17 cellular contexts compared by ENCODE assay signal in genomic region chr14:29243355-29243754, GRCh38.
DNase-seq lines count a peak whose midpoint lies in the region; ATAC-seq and TF ChIP-seq lines count a peak whose summit lies in the region.
"Had no signal": no experiment of that assay in that cellular context is flagged by ENCODE, and none has a peak within 500 bp of the region (broad histone marks: within the 10 kb centered on the region; RNA-seq: fewer than 3 reads in every experiment).

No MANE protein-coding gene starts in this region.

- WGBS in right lobe of liver (ENCODE audit: insufficient coverage, low coverage, low lambda C conversion rate, missing lambda C conversion rate): 56% methylated on average over 5 of the region's 5 CpGs

- TF ChIP-seq CTCF in astrocyte of the spinal cord (IDR thresholded peaks at IDR 0.05; ENCODE audit: low read depth, low read length) (no peak), right lobe of liver (IDR thresholded peaks at IDR 0.05) (no peak)

- H3K27ac ChIP-seq in right lobe of liver: no peak overlapping the region
- H3K27ac ChIP-seq: BLaER1 treated with 17β-estradiol and CSF1 and Interleukin-3, amounts not matched to agents 10 nM and 100 nM; heart left ventricle; psoas muscle; tibial artery had no signal

- intact Hi-C loops in right lobe of liver (cut with DNase I): no loop called here

- no peaks in the 10 kb centered on the region for H3K36me3 ChIP-seq in right lobe of liver
- H3K36me3 ChIP-seq: BLaER1 treated with 17β-estradiol and CSF1 and Interleukin-3, amounts not matched to agents 10 nM and 100 nM; heart left ventricle; tibial artery had no signal

- H3K27me3 ChIP-seq in right lobe of liver: no peaks in the 10 kb centered on the region
- H3K27me3 ChIP-seq: BLaER1 treated with 17β-estradiol and CSF1 and Interleukin-3, amounts not matched to agents 10 nM and 100 nM; heart left ventricle; tibial artery had no signal

- H3K4me1 ChIP-seq in right lobe of liver: no peaks in the 10 kb centered on the region
- H3K4me1 ChIP-seq: BLaER1 treated with 17β-estradiol and CSF1 and Interleukin-3, amounts not matched to agents 10 nM and 100 nM; heart left ventricle; psoas muscle; tibial artery had no signal

- no peaks in the 10 kb centered on the region for H3K9me3 ChIP-seq in right lobe of liver
- H3K9me3 ChIP-seq: BLaER1 treated with 17β-estradiol and CSF1 and Interleukin-3, amounts not matched to agents 10 nM and 100 nM; heart left ventricle; psoas muscle; tibial artery had no signal

- DNase-seq in AG08396 (ENCODE audit: low spot score): peak; percentile 8
- DNase-seq in HCEC 1CT: peak; percentile 63
- peak; percentile 48 for DNase-seq in astrocyte of the spinal cord (ENCODE audit: low read depth, low spot score)
- peak; percentile 72 for DNase-seq in iris pigment epithelial cell (ENCODE audit: low read depth)
- no peak for DNase-seq in middle frontal gyrus (ENCODE audit: extremely low spot score, low spot score)
- no peak for DNase-seq in right lobe of liver
- DNase-seq in T-helper 2 cell: no peak
- DNase-seq: activated T-cell treated with anti-CD3 and anti-CD28 coated beads, Interleukin-2, amount 50 U/mL, for 48 hours; amniotic stem cell; DND-41; effector CD8-positive, alpha-beta T cell; heart left ventricle; NCI-H2029; psoas muscle; tibial artery had no signal

- no peak overlapping the region for H3K4me3 ChIP-seq in astrocyte of the spinal cord (ENCODE audit: low read depth, low read length)
- no peak overlapping the region for H3K4me3 ChIP-seq in right lobe of liver
- H3K4me3 ChIP-seq: BLaER1 treated with 17β-estradiol and CSF1 and Interleukin-3, amounts not matched to agents 10 nM and 100 nM; heart left ventricle; psoas muscle; tibial artery had no signal

- in situ Hi-C loops in astrocyte of the spinal cord (cut with HindIII; ENCODE audit: low sequenced_read_pairs): no loop called here

- no peak for TF ChIP-seq POLR2A in right lobe of liver (IDR thresholded peaks at IDR 0.05)

- ATAC-seq in right lobe of liver (no peak), esophagus mucosa (no peak)
- ATAC-seq: psoas muscle had no signal

Comparison
In these comparisons a context has a peak if more than half of its experiments do, and no peak if none do; other contexts are left out.
1. DNase-seq: peak in AG08396 (single experiment), HCEC 1CT (single experiment), astrocyte of the spinal cord (single experiment) and iris pigment epithelial cell (single experiment); none in middle frontal gyrus (single experiment), right lobe of liver (0 of 3) and T-helper 2 cell (0 of 5).